ENCODE assay signal across 15 cellular contexts in genomic region chr16:4321286-4322120, GRCh38. TPM values are rescaled to one million over a fixed set of nuclear protein-coding genes. Genes with fewer than 3 reads are reported as not detected.
DNase-seq lines count a peak whose midpoint lies in the region; ATAC-seq and TF ChIP-seq lines count a peak whose summit lies in the region.
"Had no signal": no experiment of that assay in that cellular context is flagged by ENCODE, and none has a peak within 500 bp of the region (broad histone marks: within the 10 kb centered on the region; RNA-seq: fewer than 3 reads in every experiment).

No MANE protein-coding gene starts in this region.

- no peak for TF ChIP-seq POLR2A in right lobe of liver (IDR thresholded peaks at IDR 0.05)

- 44% methylated on average over 6 of the region's 19 CpGs for whole genome bisulfite sequencing in right lobe of liver (ENCODE audit: insufficient coverage, low coverage, low lambda C conversion rate, missing lambda C conversion rate)

- DNase-seq in ascending aorta (ENCODE audit: low spot score in 2 of 2) (no peak), right lobe of liver (peak in 2 of 3 donors; percentile 31 to 69), GDM1 (lab: John Stamatoyannopoulos, UW) (no peak), T-helper 2 cell (no peak)
- DNase-seq in stimulated activated naive B cell treated with anti-CD40 and anti-IgM and Interleukin-4, amounts not matched to agents 10 μg/mL and 1 μg/mL and 100 μg/mL, for 72 hours, result no peak
- DNase-seq in stimulated activated CD4-positive, alpha-beta T cell treated with anti-CD3 and anti-CD28 coated beads, Interleukin-4, amount 100 ng/mL, for 4 hours, result no peak
- DNase-seq: activated CD4-positive, CD25-positive, alpha-beta regulatory T cell treated with anti-CD3 and anti-CD28 coated beads, Interleukin-2, amount 50 U/mL, for 72 hours; activated naive CD8-positive, alpha-beta T cell treated with anti-CD3 and anti-CD28 coated beads, Interleukin-2, amount 50 U/mL, for 24 hours; DND-41; GM23248; NCI-H1694 had no signal

- H3K27me3 ChIP-seq in BLaER1 (no peaks in the 10 kb centered on the region), ascending aorta (no peaks in the 10 kb centered on the region), right lobe of liver (no peaks in the 10 kb centered on the region)

- H3K9ac ChIP-seq in BLaER1, result no peak overlapping the region
- H3K9ac ChIP-seq: GM23248 had no signal

- H3K27ac Mint-ChIP-seq in stimulated activated naive B cell treated with anti-CD40 and anti-IgM and Interleukin-4, amounts not matched to agents 10 μg/mL and 1 μg/mL and 100 μg/mL, for 72 hours, result peak overlapping the region; percentile 62
- H3K27ac Mint-ChIP-seq: activated naive CD8-positive, alpha-beta T cell treated with anti-CD3 and anti-CD28 coated beads, Interleukin-2, amount 50 U/mL, for 24 hours; activated T-helper 1 cell treated with anti-CD3 and anti-CD28 coated beads, Interleukin-12 subunit alpha, Interleukin-12 subunit beta, Interleukin-2, Interleukin-4 antibody, amounts not matched to agents 30 ng/mL and 10 ng/mL and 1 ng/mL, durations not matched to agents 14 hours and 24 hours and 36 hours had no signal

- peaks cover 93% of the 10 kb centered on the region for H4K20me1 ChIP-seq in BLaER1

- no peaks in the 10 kb centered on the region for H3K36me3 Mint-ChIP-seq in stimulated activated naive B cell treated with anti-CD40 and anti-IgM and Interleukin-4, amounts not matched to agents 10 μg/mL and 1 μg/mL and 100 μg/mL, for 72 hours
- H3K36me3 Mint-ChIP-seq: CD4-positive, alpha-beta memory T cell had no signal

- H3K9me3 Mint-ChIP-seq in stimulated activated naive B cell treated with anti-CD40 and anti-IgM and Interleukin-4, amounts not matched to agents 10 μg/mL and 1 μg/mL and 100 μg/mL, for 72 hours, result no peaks in the 10 kb centered on the region
- H3K9me3 Mint-ChIP-seq: activated naive CD8-positive, alpha-beta T cell treated with anti-CD3 and anti-CD28 coated beads, Interleukin-2, amount 50 U/mL, for 24 hours; activated T-helper 1 cell treated with anti-CD3 and anti-CD28 coated beads, Interleukin-12 subunit alpha, Interleukin-12 subunit beta, Interleukin-2, Interleukin-4 antibody, amounts not matched to agents 30 ng/mL and 10 ng/mL and 1 ng/mL, durations not matched to agents 14 hours and 24 hours and 36 hours; CD4-positive, alpha-beta memory T cell had no signal

- H3K4me1 ChIP-seq in BLaER1, result peaks cover 100% of the 10 kb centered on the region
- H3K4me1 ChIP-seq in ascending aorta, result peaks cover 60 to 78% of the 10 kb centered on the region in 2 donors
- peaks cover 0 to 25% (median 0%) of the 10 kb centered on the region in 4 donors for H3K4me1 ChIP-seq in right lobe of liver

- H3K27ac ChIP-seq in BLaER1 (0 out of 2 replicates have a peak overlapping the region, but pooled peaks have one; percentile 13), ascending aorta (peak overlapping the region; percentile 93 to 94), right lobe of liver (no peak overlapping the region)
- H3K27ac ChIP-seq: GM23248 had no signal

- peaks cover 9 to 19% of the 10 kb centered on the region in 2 donors for H3K4me1 Mint-ChIP-seq in stimulated activated naive B cell treated with anti-CD40 and anti-IgM and Interleukin-4, amounts not matched to agents 10 μg/mL and 1 μg/mL and 100 μg/mL, for 72 hours

- ATAC-seq in right lobe of liver (peak in 3 of 4 donors; percentile 23 to 57 (median 29)), HG03196 (IDR thresholded peaks at IDR 0.05; ENCODE audit: unreplicated experiment) (no peak)
- no peak for ATAC-seq in stimulated activated naive B cell treated with anti-CD40 and anti-IgM and Interleukin-4, amounts not matched to agents 10 μg/mL and 1 μg/mL and 100 μg/mL, for 72 hours (replicated peaks)
- ATAC-seq: activated naive CD8-positive, alpha-beta T cell treated with anti-CD3 and anti-CD28 coated beads, Interleukin-2, amount 50 U/mL, for 24 hours had no signal

- no peaks in the 10 kb centered on the region for H3K9me3 ChIP-seq in BLaER1
- H3K9me3 ChIP-seq in ascending aorta, result no peaks in the 10 kb centered on the region
- H3K9me3 ChIP-seq in right lobe of liver, result no peaks in the 10 kb centered on the region

- H3K27me3 Mint-ChIP-seq in stimulated activated naive B cell treated with anti-CD40 and anti-IgM and Interleukin-4, amounts not matched to agents 10 μg/mL and 1 μg/mL and 100 μg/mL, for 72 hours, result peaks cover 0 to 21% of the 10 kb centered on the region in 2 donors
- H3K27me3 Mint-ChIP-seq: CD4-positive, alpha-beta memory T cell had no signal

- H3K4me3 Mint-ChIP-seq in stimulated activated naive B cell treated with anti-CD40 and anti-IgM and Interleukin-4, amounts not matched to agents 10 μg/mL and 1 μg/mL and 100 μg/mL, for 72 hours, result no peak overlapping the region
- H3K4me3 Mint-ChIP-seq: activated naive CD8-positive, alpha-beta T cell treated with anti-CD3 and anti-CD28 coated beads, Interleukin-2, amount 50 U/mL, for 24 hours; activated T-helper 1 cell treated with anti-CD3 and anti-CD28 coated beads, Interleukin-12 subunit alpha, Interleukin-12 subunit beta, Interleukin-2, Interleukin-4 antibody, amounts not matched to agents 30 ng/mL and 10 ng/mL and 1 ng/mL, durations not matched to agents 14 hours and 24 hours and 36 hours; CD4-positive, alpha-beta memory T cell had no signal

- intact Hi-C loops in ascending aorta (cut with DNase I), result loop anchor here (10.0 kb wide), 1 partner anchor 377 kb away; no protein-coding TSS in a partner anchor
- intact Hi-C loops in right lobe of liver (cut with DNase I), result no loop called here

- peak overlapping the region; percentile 100 for H3K4me2 ChIP-seq in BLaER1

- TF ChIP-seq CTCF in ascending aorta (IDR thresholded peaks at IDR 0.05) (no peak), right lobe of liver (IDR thresholded peaks at IDR 0.05) (no peak)

- H3K4me3 ChIP-seq in BLaER1, result no peak overlapping the region
- H3K4me3 ChIP-seq in ascending aorta, result peak overlapping the region; percentile 11 to 75
- no peak overlapping the region for H3K4me3 ChIP-seq in right lobe of liver
- H3K4me3 ChIP-seq: GM23248 had no signal

- no peaks in the 10 kb centered on the region for H3K36me3 ChIP-seq in BLaER1
- H3K36me3 ChIP-seq in ascending aorta, result no peaks in the 10 kb centered on the region
- no peaks in the 10 kb centered on the region for H3K36me3 ChIP-seq in right lobe of liver

RNA-seq across cellular contexts. Expression of gene GLIS2, which starts 5.6 kb away (rescaled TPM):
- total RNA-seq in ascending aorta, result 16.8 TPM
- total RNA-seq in right lobe of liver, result 1 to 10 TPM in 5 of 6 experiments, under 1 TPM in 1; 0.79 to 2.6 (median 1.4) TPM

RNA-seq across cellular contexts. Expression of gene PAM16, which starts 29.6 kb away (rescaled TPM):
- total RNA-seq in ascending aorta, result 26.6 TPM
- 10 to 100 TPM; 27.9 to 45.9 (median 32.8) TPM for total RNA-seq in right lobe of liver

RNA-seq across cellular contexts. Expression of gene TFAP4, which starts 48.7 kb away (rescaled TPM):
- total RNA-seq in ascending aorta, result 5.3 TPM
- total RNA-seq in right lobe of liver, result 1 to 10 TPM; 2.6 to 5.8 (median 3.7) TPM

RNA-seq across cellular contexts. Expression of gene VASN, which starts 50.1 kb away (rescaled TPM):
- total RNA-seq in ascending aorta, result 218 TPM
- 10 to 100 TPM; 13.5 to 22.9 (median 16.8) TPM for total RNA-seq in right lobe of liver

Comparison
In these comparisons a context has a peak if more than half of its experiments do, and no peak if none do; other contexts are left out.
1. H3K27ac ChIP-seq: peak in BLaER1 (single experiment) and ascending aorta (2 of 2); none in right lobe of liver (0 of 3).
2. H3K4me3 ChIP-seq: peak in ascending aorta (2 of 2); none in BLaER1 (single experiment) and right lobe of liver (0 of 3).
3. DNase-seq: peak in right lobe of liver (2 of 3); none in ascending aorta (0 of 2), stimulated activated naive B cell treated with anti-CD40 and anti-IgM and Interleukin-4, amounts not matched to agents 10 μg/mL and 1 μg/mL and 100 μg/mL, for 72 hours (single experiment), stimulated activated CD4-positive, alpha-beta T cell treated with anti-CD3 and anti-CD28 coated beads, Interleukin-4, amount 100 ng/mL, for 4 hours (0 of 2), GDM1 (single experiment) and T-helper 2 cell (0 of 5).
4. ATAC-seq: peak in right lobe of liver (3 of 4); none in stimulated activated naive B cell treated with anti-CD40 and anti-IgM and Interleukin-4, amounts not matched to agents 10 μg/mL and 1 μg/mL and 100 μg/mL, for 72 hours (0 of 2) and HG03196 (single experiment).